8 cellular contexts compared by ENCODE assay signal in the genomic region with DNA sequence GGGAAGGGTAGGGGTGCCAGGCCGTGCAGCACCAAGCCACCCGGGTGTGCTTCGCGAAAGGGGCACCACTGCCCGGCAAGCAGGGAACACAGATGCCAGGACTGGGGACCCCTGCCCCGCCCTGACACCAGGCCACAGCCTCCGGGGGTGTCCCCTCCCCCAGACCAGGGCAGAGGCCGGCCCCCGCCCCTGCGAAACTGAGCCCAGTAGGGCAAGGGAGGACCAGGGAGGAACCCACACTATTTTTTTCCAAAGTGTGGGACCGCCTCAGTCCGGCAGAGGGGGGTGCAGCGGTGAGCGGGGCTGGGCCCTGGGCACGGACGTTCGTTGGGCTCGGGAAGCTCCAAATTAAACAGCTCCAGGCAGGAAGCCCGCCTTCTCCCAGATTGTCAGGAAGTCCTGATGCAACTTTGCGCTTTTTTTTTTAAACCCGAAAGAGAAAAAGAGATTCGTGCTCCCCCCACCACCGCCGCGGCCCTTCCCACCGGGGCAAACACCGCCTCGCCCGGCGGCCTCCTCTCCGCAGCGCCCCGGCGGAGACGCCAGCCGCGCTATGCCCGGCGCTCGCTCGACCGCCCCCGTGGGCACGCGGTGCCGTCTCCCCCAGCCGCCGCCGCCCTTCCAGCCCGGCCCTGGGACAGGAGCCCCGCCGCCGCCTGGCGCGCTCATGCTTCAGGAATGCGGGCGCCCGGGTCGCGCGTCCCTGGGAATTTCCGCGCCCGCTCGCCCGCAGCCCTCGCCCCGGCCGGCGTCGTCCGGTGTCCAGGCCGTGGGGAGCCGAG. TPM values are rescaled to one million over a fixed set of nuclear protein-coding genes. Genes with fewer than 3 reads are reported as not detected.
DNase-seq lines count a peak whose midpoint lies in the region; ATAC-seq and TF ChIP-seq lines count a peak whose summit lies in the region.

No MANE protein-coding gene starts in this region.

- H2AFZ ChIP-seq in neuronal stem cell (ENCODE audit: low read length) = peak overlapping the region; percentile 82

- no peak overlapping the region for H4K8ac ChIP-seq in neuronal stem cell (ENCODE audit: low read depth, low read length)

- H3K36me3 Mint-ChIP-seq in activated T-helper 17 cell treated with anti-CD3 and anti-CD28 coated beads, Interleukin-2, amount 50 U/mL, for 72 hours (ENCODE audit: low read depth) = peaks cover 13% of the 10 kb centered on the region

- H3K23ac ChIP-seq in neuronal stem cell (ENCODE audit: low read depth, low read length, poor library complexity) = peak overlapping the region; percentile 55

- H3K27ac Mint-ChIP-seq in activated T-helper 17 cell treated with anti-CD3 and anti-CD28 coated beads, Interleukin-2, amount 50 U/mL, for 72 hours = peak overlapping the region; percentile 89

- peaks cover 21% of the 10 kb centered on the region for H3K4me1 Mint-ChIP-seq in activated T-helper 17 cell treated with anti-CD3 and anti-CD28 coated beads, Interleukin-2, amount 50 U/mL, for 72 hours

- H3K4me2 ChIP-seq in neuronal stem cell (ENCODE audit: insufficient read depth, low read length, poor library complexity, severe bottlenecking) = peak overlapping the region; percentile 89

- ATAC-seq in activated T-helper 17 cell treated with anti-CD3 and anti-CD28 coated beads, Interleukin-2, amount 50 U/mL, for 72 hours (replicated peaks) = no peak

- peaks cover 3% of the 10 kb centered on the region for H3K79me1 ChIP-seq in neuronal stem cell (ENCODE audit: low read depth, low read length)

- H2BK15ac ChIP-seq in neuronal stem cell (ENCODE audit: low read length) = peak overlapping the region; percentile 91

- H3K18ac ChIP-seq in neuronal stem cell (ENCODE audit: low read length) = peak overlapping the region; percentile 95

- H3K4me1 ChIP-seq in neuronal stem cell (ENCODE audit: control insufficient read depth in 2 of 2, insufficient read depth in 1 of 2, low read depth in 1 of 2, low read length in 2 of 2) = peaks cover 9 to 11% of the 10 kb centered on the region in 2 donors

- no peaks in the 10 kb centered on the region for H3K36me3 ChIP-seq in neuronal stem cell (replicated peaks in 1 of 2; ENCODE audit: control insufficient read depth in 2 of 2, insufficient read depth in 2 of 2, low read length in 2 of 2)

- H3K4me3 ChIP-seq in foreskin fibroblast (ENCODE audit: low read depth in 1 of 2, low read length in 2 of 2) (peak overlapping the region; percentile 66 to 71), neuronal stem cell (ENCODE audit: low read length in 2 of 2) (peak overlapping the region; percentile 45 to 78)

- peak overlapping the region; percentile 50 for H3K9ac ChIP-seq in neuronal stem cell (ENCODE audit: low read depth, low read length, poor library complexity)

- H3K27me3 Mint-ChIP-seq in activated T-helper 17 cell treated with anti-CD3 and anti-CD28 coated beads, Interleukin-2, amount 50 U/mL, for 72 hours = no peaks in the 10 kb centered on the region

- no peaks in the 10 kb centered on the region for H3K9me3 Mint-ChIP-seq in activated T-helper 17 cell treated with anti-CD3 and anti-CD28 coated beads, Interleukin-2, amount 50 U/mL, for 72 hours

- H3K4ac ChIP-seq in neuronal stem cell (ENCODE audit: low read length) = peak overlapping the region; percentile 84

- TF ChIP-seq CTCF in 22Rv1 (IDR thresholded peaks at IDR 0.05) (peak; percentile 25), GM12872 (IDR thresholded peaks at IDR 0.05; ENCODE audit: insufficient read depth, low read depth, low read length) (peak; percentile 61), foreskin fibroblast (IDR thresholded peaks at IDR 0.05; ENCODE audit: low read depth, low read length) (peak; percentile 59)

- peak overlapping the region; percentile 71 for H3K14ac ChIP-seq in neuronal stem cell (ENCODE audit: low read length)

- H2BK120ac ChIP-seq in neuronal stem cell (ENCODE audit: low read depth, low read length) = no peak overlapping the region

- no CpG with 5 or more reads among the region's 74 CpGs for WGBS in neuronal stem cell (ENCODE audit: extremely low coverage in 2 of 2, insufficient read length in 2 of 2, insufficient replicate concordance in 1 of 2), 2 donors

- DNase-seq in MV-4-11 (lab: John Stamatoyannopoulos, UW) = peak; percentile 65
- DNase-seq in foreskin fibroblast = peak; percentile 75 to 92
- DNase-seq in neuronal stem cell (ENCODE audit: low spot score) = no peak
- no peak for DNase-seq in NCI-H2029 (lab: John Stamatoyannopoulos, UW)
- DNase-seq in medulla oblongata (ENCODE audit: extremely low spot score) = no peak

- H3K4me3 Mint-ChIP-seq in activated T-helper 17 cell treated with anti-CD3 and anti-CD28 coated beads, Interleukin-2, amount 50 U/mL, for 72 hours = peak overlapping the region; percentile 87

- H3K27ac ChIP-seq in 22Rv1 (peak overlapping the region; percentile 75), neuronal stem cell (replicated peaks; ENCODE audit: low read length) (no peak overlapping the region)

- no peak overlapping the region for H4K91ac ChIP-seq in neuronal stem cell (ENCODE audit: low read depth, low read length, poor library complexity)

- no peaks in the 10 kb centered on the region for H3K9me3 ChIP-seq in neuronal stem cell (replicated peaks in 1 of 2; ENCODE audit: control insufficient read depth in 2 of 2, insufficient read depth in 1 of 2, low read depth in 1 of 2, low read length in 2 of 2)

- H2BK5ac ChIP-seq in neuronal stem cell (ENCODE audit: low read length) = peak overlapping the region; percentile 82

- peak overlapping the region; percentile 30 for H2BK12ac ChIP-seq in neuronal stem cell (ENCODE audit: low read length)

- H3K27me3 ChIP-seq in neuronal stem cell (ENCODE audit: control insufficient read depth in 3 of 3, insufficient read depth in 3 of 3, low read depth in 1 of 3, low read length in 3 of 3) = peaks cover 0 to 46% (median 18%) of the 10 kb centered on the region in 3 experiments

- H2AK5ac ChIP-seq in neuronal stem cell (ENCODE audit: low read depth, low read length) = peak overlapping the region; percentile 95

RNA-seq across cellular contexts. Expression of a gene that starts 0.8 kb away (rescaled TPM):
- 100 to 1,000 TPM; 197 to 326 TPM for total RNA-seq in activated T-helper 17 cell treated with anti-CD3 and anti-CD28 coated beads, Interleukin-2, amount 50 U/mL, for 72 hours
- polyA plus RNA-seq in neuronal stem cell (2013, experiment 1 of 2) = 8.0 TPM
- polyA plus RNA-seq in neuronal stem cell (2013, experiment 2 of 2) = 9.2 TPM

RNA-seq across cellular contexts. Expression of a gene that starts 19.3 kb away (rescaled TPM):
- 100 to 1,000 TPM in 1 of 2 donors, 10 to 100 TPM in 1; 96.6 to 141 TPM for total RNA-seq in activated T-helper 17 cell treated with anti-CD3 and anti-CD28 coated beads, Interleukin-2, amount 50 U/mL, for 72 hours
- polyA plus RNA-seq in neuronal stem cell (2013, experiment 1 of 2) = 40.6 TPM
- 40.0 TPM for polyA plus RNA-seq in neuronal stem cell (2013, experiment 2 of 2)

RNA-seq across cellular contexts. Expression of a gene that starts 27.5 kb away (rescaled TPM):
- 100 to 1,000 TPM; 132 to 139 TPM for total RNA-seq in activated T-helper 17 cell treated with anti-CD3 and anti-CD28 coated beads, Interleukin-2, amount 50 U/mL, for 72 hours
- 146 TPM for polyA plus RNA-seq in neuronal stem cell (2013, experiment 1 of 2)
- polyA plus RNA-seq in neuronal stem cell (2013, experiment 2 of 2) = 150 TPM

Comparison
In these comparisons a context has a peak if more than half of its experiments do, and no peak if none do; other contexts are left out.
1. DNase-seq: peak in MV-4-11 (single experiment) and foreskin fibroblast (2 of 2); none in neuronal stem cell (single experiment), NCI-H2029 (single experiment) and medulla oblongata (single experiment).
2. Peak in every context shown above with its lines, with median percentiles within 50 percentile points of each other: CTCF ChIP-seq.